31 cellular contexts compared by ENCODE assay signal in genomic region chr1:170125269-170125668, GRCh38. TPM values are rescaled to one million over a fixed set of nuclear protein-coding genes. Genes with fewer than 3 reads are reported as not detected.
"Had no signal": no experiment of that assay in that cellular context is flagged by ENCODE, and none has a peak within 500 bp of the region (broad histone marks: within the 10 kb centered on the region; RNA-seq: fewer than 3 reads in every experiment).

No MANE protein-coding gene starts in this region.

- ATAC-seq: stimulated activated effector memory CD8-positive, alpha-beta T cell treated with anti-CD3 and anti-CD28 coated beads, Interleukin-12 subunit alpha, Interleukin-12 subunit beta, amount 100 ng/mL, for 72 hours; stimulated activated memory B cell treated with anti-CD40 and anti-IgM and Interleukin-4, amounts not matched to agents 10 μg/mL and 1 μg/mL and 100 μg/mL, for 72 hours; stimulated activated naive B cell treated with anti-CD40 and anti-IgM and Interleukin-4, amounts not matched to agents 10 μg/mL and 1 μg/mL and 100 μg/mL, for 72 hours; stimulated activated naive CD8-positive, alpha-beta T cell treated with anti-CD3 and anti-CD28 coated beads, Interleukin-15, amount 100 ng/mL, for 72 hours; stimulated activated naive CD8-positive, alpha-beta T cell treated with anti-CD3 and anti-CD28 coated beads, Interleukin-15, Interleukin-2, amounts not matched to agents 100 U/mL and 50 U/mL, for 24 hours; upper lobe of right lung had no signal

- H3K27ac ChIP-seq: stomach, suprapubic skin, testis, thoracic aorta, thyroid gland, tibial artery, tibial nerve, transverse colon, upper lobe of left lung, upper lobe of right lung, uterus, vagina had no signal

- H3K4me3 ChIP-seq: stomach, suprapubic skin, testis, thoracic aorta, thyroid gland, tibial artery, tibial nerve, transverse colon, upper lobe of left lung, upper lobe of right lung, uterus, vagina had no signal

- FAIRE-seq: urothelium cell line had no signal

- H3K9me3 ChIP-seq: stomach, suprapubic skin, testis, thoracic aorta, thyroid gland, tibial artery, tibial nerve, transverse colon, upper lobe of left lung, upper lobe of right lung, uterus, vagina had no signal

- H3K4me1 ChIP-seq: stomach, suprapubic skin, testis, thyroid gland, tibial artery, tibial nerve, transverse colon, upper lobe of left lung, upper lobe of right lung, uterus, vagina had no signal

- H3K36me3 ChIP-seq: stomach, suprapubic skin, thoracic aorta, thyroid gland, tibial artery, tibial nerve, transverse colon, upper lobe of left lung, upper lobe of right lung, uterus, vagina had no signal

- H3K27me3 ChIP-seq: stomach, suprapubic skin, testis, thyroid gland, tibial artery, tibial nerve, transverse colon, upper lobe of left lung, upper lobe of right lung, uterus, vagina had no signal

- DNase-seq: stimulated activated CD4-positive, alpha-beta T cell treated with anti-CD3 and anti-CD28 coated beads, Interleukin-2, amount 100 ng/mL, for 48 hours; stimulated activated CD4-positive, alpha-beta T cell treated with anti-CD3 and anti-CD28 coated beads, Interleukin-4, amount 100 ng/mL, for 1 hour; stimulated activated CD4-positive, alpha-beta T cell treated with anti-CD3 and anti-CD28 coated beads, Interleukin-4, amount 100 ng/mL, for 24 hours; stimulated activated CD4-positive, alpha-beta T cell treated with anti-CD3 and anti-CD28 coated beads, Interleukin-4, amount 100 ng/mL, for 4 hours; stimulated activated CD8-positive, alpha-beta memory T cell treated with anti-CD3 and anti-CD28 coated beads, Interleukin-4, amount 100 ng/mL, for 48 hours; stimulated activated naive B cell treated with anti-CD40 and anti-IgM and Interleukin-4, amounts not matched to agents 10 μg/mL and 1 μg/mL and 100 μg/mL, for 72 hours; stimulated activated naive CD4-positive, alpha-beta T cell; stimulated activated naive CD4-positive, alpha-beta T cell treated with Interleukin-2 at 50 U/mL for 16 hours; stimulated activated naive CD8-positive, alpha-beta T cell treated with anti-CD3 and anti-CD28 coated beads, Interleukin-15, amount 100 ng/mL, for 72 hours; stimulated activated naive CD8-positive, alpha-beta T cell treated with anti-CD3 and anti-CD28 coated beads, Interleukin-15, Interleukin-2, amounts not matched to agents 100 U/mL and 50 U/mL, for 24 hours; stomach; substantia nigra; testis; thyroid gland; tibial artery; transverse colon; trophoblast cell; upper lobe of left lung; upper lobe of right lung; uterus had no signal

RNA-seq across cellular contexts. Expression of gene NTMT2, which starts 20.5 kb away (rescaled TPM):
- total RNA-seq: stomach, subcutaneous adipose tissue, suprapubic skin, thoracic aorta, thyroid gland, tibial nerve, transverse colon, upper lobe of left lung, upper lobe of right lung, ureter, uterus, vagina had no signal
- polyA plus RNA-seq: stomach, thymus, urinary bladder had no signal
